ENCODE assay signal across 14 cellular contexts in the genomic region with DNA sequence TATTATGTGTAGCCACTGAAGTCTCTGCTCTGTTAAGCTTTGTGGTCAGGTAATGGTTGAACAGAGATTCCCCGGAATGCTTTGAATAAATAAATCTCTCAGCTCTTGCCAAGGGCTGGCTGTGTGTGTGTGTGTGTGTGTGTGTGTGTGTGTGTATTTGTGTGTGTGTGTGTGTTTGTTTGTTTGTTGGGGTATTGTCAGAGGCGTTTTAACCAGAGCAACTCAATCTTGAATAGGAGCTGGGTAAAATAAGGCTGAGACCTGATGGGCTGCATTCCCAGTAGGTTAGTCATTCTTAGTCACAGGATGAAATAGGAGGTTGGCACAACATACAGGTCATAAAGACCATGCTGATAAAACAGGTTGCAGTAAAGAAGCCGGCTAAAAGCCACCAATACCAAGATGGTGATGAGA.
DNase-seq lines count a peak whose midpoint lies in the region; ATAC-seq and TF ChIP-seq lines count a peak whose summit lies in the region.
"Had no signal": no experiment of that assay in that cellular context is flagged by ENCODE, and none has a peak within 500 bp of the region (broad histone marks: within the 10 kb centered on the region; RNA-seq: fewer than 3 reads in every experiment).

No MANE protein-coding gene starts in this region.

- H3K4me3 ChIP-seq in astrocyte of the spinal cord (ENCODE audit: low read depth, low read length), result no peak overlapping the region
- H3K4me3 ChIP-seq: ovary, testis had no signal

- peaks cover 22% of the 10 kb centered on the region for H3K4me1 Mint-ChIP-seq in Calu3 (ENCODE audit: low read depth, unreplicated experiment)

- H3K27ac Mint-ChIP-seq in Calu3 (ENCODE audit: unreplicated experiment), result peak overlapping the region; percentile 64
- H3K27ac Mint-ChIP-seq: T-helper 1 cell treated with Interleukin-12 subunit alpha and Interleukin-12 subunit beta and Interleukin-4 antibody, amounts not matched to agents 30 μg/mL and 1 μg/mL, for 36 hours had no signal

- peaks cover 4% of the 10 kb centered on the region for H3K9me3 Mint-ChIP-seq in Calu3 (ENCODE audit: low read depth, unreplicated experiment)
- H3K9me3 Mint-ChIP-seq: T-helper 1 cell treated with Interleukin-12 subunit alpha and Interleukin-12 subunit beta and Interleukin-4 antibody, amounts not matched to agents 30 μg/mL and 1 μg/mL, for 36 hours had no signal

- in situ Hi-C loops in astrocyte of the spinal cord (cut with HindIII; ENCODE audit: low sequenced_read_pairs), result no loop called here

- intact Hi-C loops in Calu3 (cut with micrococcal nuclease; ENCODE audit: unreplicated experiment) (no loop called here), left colon (cut with DNase I, micrococcal nuclease) (no loop called here)

- DNase-seq in Calu3 (peak; percentile 70), M059J (ENCODE audit: low read depth) (peak; percentile 90), astrocyte of the spinal cord (ENCODE audit: low read depth, low spot score) (peak; percentile 81), left colon (peak; percentile 5 to 45), NCI-H510A treated with DMSO at 0.1 percent for 48 hours (lab: John Stamatoyannopoulos, UW) (no peak), iPS-NIHi7 (ENCODE audit: extremely low spot score) (no peak)
- DNase-seq: amygdala, BE2C, NCI-H2227 treated with DMSO at 0.1 percent for 48 hours, ovary, testis had no signal

- BruUV-seq in Calu3 (replicated peaks; lab: Mats Ljungman, UMichigan), result no TSS peak

- no peak overlapping the region for H3K4me3 Mint-ChIP-seq in Calu3 (ENCODE audit: low read depth, unreplicated experiment)
- H3K4me3 Mint-ChIP-seq: T-helper 1 cell treated with Interleukin-12 subunit alpha and Interleukin-12 subunit beta and Interleukin-4 antibody, amounts not matched to agents 30 μg/mL and 1 μg/mL, for 36 hours had no signal

- ATAC-seq in left colon (peak; percentile 27), GM19023 (IDR thresholded peaks at IDR 0.05; ENCODE audit: unreplicated experiment) (no peak), GM21529 (IDR thresholded peaks at IDR 0.05; ENCODE audit: unreplicated experiment) (no peak)

- H3K27me3 Mint-ChIP-seq in Calu3 (ENCODE audit: unreplicated experiment), result no peaks in the 10 kb centered on the region

- TF ChIP-seq CTCF in Calu3 (IDR thresholded peaks at IDR 0.05; ENCODE audit: unreplicated experiment), result no peak
- TF ChIP-seq CTCF in astrocyte of the spinal cord (IDR thresholded peaks at IDR 0.05; ENCODE audit: low read depth, low read length), result no peak

- H3K36me3 Mint-ChIP-seq in Calu3 (ENCODE audit: insufficient read depth, unreplicated experiment), result peaks cover 6% of the 10 kb centered on the region

- CTCF ChIA-PET in Calu3 (lab: Charles Lee), result interaction anchor here (0.6 to 0.8 kb wide), 2 partner anchors 11 to 167 kb away, joined by 3 to 4 read pairs; no protein-coding TSS in a partner anchor

Comparison
In these comparisons a context has a peak if more than half of its experiments do, and no peak if none do; other contexts are left out.
1. DNase-seq: peak in Calu3 (single experiment), M059J (single experiment), astrocyte of the spinal cord (single experiment) and left colon (2 of 2); none in NCI-H510A treated with DMSO at 0.1 percent for 48 hours (single experiment) and iPS-NIHi7 (single experiment).